In genomic region chr1:154975409-154976205, GRCh38 we compare ENCODE assay signal across 8 cellular contexts. TPM values are rescaled to one million over a fixed set of nuclear protein-coding genes. Genes with fewer than 3 reads are reported as not detected.
DNase-seq lines count a peak whose midpoint lies in the region; ATAC-seq and TF ChIP-seq lines count a peak whose summit lies in the region.

No MANE protein-coding gene starts in this region.

- TF ChIP-seq EP300 in neural cell (conservative IDR thresholded peaks at IDR 0.05; ENCODE audit: poor library complexity, severe bottlenecking) = no peak

- H3K79me2 ChIP-seq in Karpas-422 (ENCODE audit: low read length) (peaks cover 62% of the 10 kb centered on the region), neural cell (replicated peaks; ENCODE audit: insufficient read depth, low read length) (peaks cover 26% of the 10 kb centered on the region)

- H2AFZ ChIP-seq in Karpas-422 (ENCODE audit: low read length) (no peak overlapping the region), neural cell (ENCODE audit: low read depth, low read length) (peak overlapping the region; percentile 86)

- no peaks in the 10 kb centered on the region for H3K27me3 ChIP-seq in Karpas-422 (ENCODE audit: low read length)
- H3K27me3 ChIP-seq in neural cell (ENCODE audit: insufficient read depth, low read depth, low read length) = no peaks in the 10 kb centered on the region

- H3K9ac ChIP-seq in Karpas-422 (ENCODE audit: low read length) (peak overlapping the region; percentile 79), neural cell (ENCODE audit: low read length) (peak overlapping the region; percentile 60)

- peaks cover 26% of the 10 kb centered on the region for H3K36me3 ChIP-seq in Karpas-422 (ENCODE audit: insufficient read depth, low read length)
- H3K36me3 ChIP-seq in neural cell (ENCODE audit: insufficient read depth, low read length) = no peaks in the 10 kb centered on the region

- H3K4me2 ChIP-seq in Karpas-422 (ENCODE audit: low read depth, low read length, poor library complexity, severe bottlenecking) = peak overlapping the region; percentile 79
- peak overlapping the region; percentile 87 for H3K4me2 ChIP-seq in neural cell (ENCODE audit: low read length)

- peaks cover 41% of the 10 kb centered on the region for H3K4me1 ChIP-seq in Karpas-422 (ENCODE audit: low read length)

- no peak for TF ChIP-seq POLR2A in erythroblast (IDR thresholded peaks at IDR 0.05; ENCODE audit: low read length)

- H3K4me3 ChIP-seq in Karpas-422 (ENCODE audit: low read length) = peak overlapping the region; percentile 73
- H3K4me3 ChIP-seq in neural cell (ENCODE audit: low read length) = peak overlapping the region; percentile 83

- DNase-seq in DMS114 treated with DMSO at 0.1 percent for 48 hours (lab: John Stamatoyannopoulos, UW; ENCODE audit: unreplicated experiment) (peak; percentile 44), Karpas-422 (peak; percentile 76), erythroblast (lab: John Stamatoyannopoulos, UW) (peak; percentile 73 to 83), ureter (ENCODE audit: low spot score) (peak; percentile 81)
- peak; percentile 42 to 47 for DNase-seq in activated CD4-positive, alpha-beta T cell treated with anti-CD3 and anti-CD28 coated beads, Interleukin-2, amount 50 U/mL, for 4 hours

- peak overlapping the region; percentile 94 for H3K27ac ChIP-seq in Karpas-422 (ENCODE audit: low read length)
- H3K27ac ChIP-seq in neural cell (ENCODE audit: low read length) = peak overlapping the region; percentile 44

- H3K9me3 ChIP-seq in Karpas-422 (ENCODE audit: low read length) = no peaks in the 10 kb centered on the region
- H3K9me3 ChIP-seq in neural cell (ENCODE audit: low read length) = no peaks in the 10 kb centered on the region

- no peak for TF ChIP-seq CTCF in neural cell (IDR thresholded peaks at IDR 0.05; ENCODE audit: poor library complexity, severe bottlenecking)

- no peaks in the 10 kb centered on the region for H4K20me1 ChIP-seq in Karpas-422 (ENCODE audit: insufficient read depth, low read depth, low read length)
- H4K20me1 ChIP-seq in neural cell (ENCODE audit: insufficient read depth) = no peaks in the 10 kb centered on the region

- H3K9me2 ChIP-seq in Karpas-422 (replicated peaks; ENCODE audit: insufficient read depth, low read length) (no peaks in the 10 kb centered on the region), neural cell (ENCODE audit: insufficient read depth, low read length) (no peaks in the 10 kb centered on the region)

- TF ChIP-seq RAD21 in neural cell (conservative IDR thresholded peaks at IDR 0.05) = no peak

- H3F3A ChIP-seq in neural cell (ENCODE audit: insufficient read depth, low read length, poor library complexity, severe bottlenecking) = peaks cover 3% of the 10 kb centered on the region

- ATAC-seq in GM19467 (IDR thresholded peaks at IDR 0.05; ENCODE audit: unreplicated experiment) = no peak
- no peak for ATAC-seq in GM19397 (IDR thresholded peaks at IDR 0.05; ENCODE audit: unreplicated experiment)

TF ChIP-seq in neural cell, 6 proteins besides CTCF, POLR2A, EP300 and RAD21:
- TF ChIP-seq SMC3 (conservative IDR thresholded peaks at IDR 0.05; ENCODE audit: poor library complexity) (no peak), POLR2AphosphoS5 (IDR thresholded peaks at IDR 0.05) (no peak)
- TF ChIP-seq, protein P1, sequence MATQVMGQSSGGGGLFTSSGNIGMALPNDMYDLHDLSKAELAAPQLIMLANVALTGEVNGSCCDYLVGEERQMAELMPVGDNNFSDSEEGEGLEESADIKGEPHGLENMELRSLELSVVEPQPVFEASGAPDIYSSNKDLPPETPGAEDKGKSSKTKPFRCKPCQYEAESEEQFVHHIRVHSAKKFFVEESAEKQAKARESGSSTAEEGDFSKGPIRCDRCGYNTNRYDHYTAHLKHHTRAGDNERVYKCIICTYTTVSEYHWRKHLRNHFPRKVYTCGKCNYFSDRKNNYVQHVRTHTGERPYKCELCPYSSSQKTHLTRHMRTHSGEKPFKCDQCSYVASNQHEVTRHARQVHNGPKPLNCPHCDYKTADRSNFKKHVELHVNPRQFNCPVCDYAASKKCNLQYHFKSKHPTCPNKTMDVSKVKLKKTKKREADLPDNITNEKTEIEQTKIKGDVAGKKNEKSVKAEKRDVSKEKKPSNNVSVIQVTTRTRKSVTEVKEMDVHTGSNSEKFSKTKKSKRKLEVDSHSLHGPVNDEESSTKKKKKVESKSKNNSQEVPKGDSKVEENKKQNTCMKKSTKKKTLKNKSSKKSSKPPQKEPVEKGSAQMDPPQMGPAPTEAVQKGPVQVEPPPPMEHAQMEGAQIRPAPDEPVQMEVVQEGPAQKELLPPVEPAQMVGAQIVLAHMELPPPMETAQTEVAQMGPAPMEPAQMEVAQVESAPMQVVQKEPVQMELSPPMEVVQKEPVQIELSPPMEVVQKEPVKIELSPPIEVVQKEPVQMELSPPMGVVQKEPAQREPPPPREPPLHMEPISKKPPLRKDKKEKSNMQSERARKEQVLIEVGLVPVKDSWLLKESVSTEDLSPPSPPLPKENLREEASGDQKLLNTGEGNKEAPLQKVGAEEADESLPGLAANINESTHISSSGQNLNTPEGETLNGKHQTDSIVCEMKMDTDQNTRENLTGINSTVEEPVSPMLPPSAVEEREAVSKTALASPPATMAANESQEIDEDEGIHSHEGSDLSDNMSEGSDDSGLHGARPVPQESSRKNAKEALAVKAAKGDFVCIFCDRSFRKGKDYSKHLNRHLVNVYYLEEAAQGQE (IDR thresholded peaks at IDR 0.05; ENCODE audit: borderline replicate concordance) = peak; percentile 9

RNA-seq across cellular contexts. Expression of gene CKS1B, which starts 1.1 kb away (rescaled TPM):
- 110 and 225 TPM in 2 replicates for total RNA-seq in Karpas-422 (2014; rRNA removed; shearing (Covaris generic); ENCODE audit: low replicate concordance)
- polyA plus RNA-seq in neural cell = 22.4 and 29.0 TPM in 2 replicates
- 8.8 and 11.6 TPM in 2 replicates for polyA minus RNA-seq in neural cell
- 24.8 TPM for total RNA-seq in ureter

RNA-seq across cellular contexts. Expression of gene SHC1, which starts 5.1 kb away (rescaled TPM):
- 27.8 and 35.3 TPM in 2 replicates for total RNA-seq in Karpas-422 (2014; rRNA removed; shearing (Covaris generic); ENCODE audit: low replicate concordance)
- 4.7 and 9.5 TPM in 2 replicates for polyA plus RNA-seq in neural cell
- 3.2 and 5.8 TPM in 2 replicates for polyA minus RNA-seq in neural cell
- 216 TPM for total RNA-seq in ureter

RNA-seq across cellular contexts. Expression of gene FLAD1, which starts 7.5 kb away (rescaled TPM):
- 48.7 and 57.3 TPM in 2 replicates for total RNA-seq in Karpas-422 (2014; rRNA removed; shearing (Covaris generic); ENCODE audit: low replicate concordance)
- 68.6 and 79.5 TPM in 2 replicates for polyA plus RNA-seq in neural cell
- 37.5 and 39.2 TPM in 2 replicates for polyA minus RNA-seq in neural cell
- 48.3 TPM for total RNA-seq in ureter

RNA-seq across cellular contexts. Expression of gene PYGO2, which starts 14.0 kb away (rescaled TPM):
- total RNA-seq in Karpas-422 (2014; rRNA removed; shearing (Covaris generic); ENCODE audit: low replicate concordance) = 37.3 and 44.4 TPM in 2 replicates
- 13.4 and 16.6 TPM in 2 replicates for polyA plus RNA-seq in neural cell
- 16.6 and 17.4 TPM in 2 replicates for polyA minus RNA-seq in neural cell
- total RNA-seq in ureter = 35.8 TPM

RNA-seq across cellular contexts. Expression of gene LENEP, which starts 17.8 kb away (rescaled TPM):
- total RNA-seq in Karpas-422 (2014; rRNA removed; shearing (Covaris generic); ENCODE audit: low replicate concordance) = 2.6 TPM in 1 of 2 replicates, not detected in the other
- 3.9 TPM in 1 of 2 replicates, not detected in the other for polyA plus RNA-seq in neural cell
- 1.7 and 2.4 TPM in 2 replicates for polyA minus RNA-seq in neural cell
- total RNA-seq in ureter = 0.94 TPM
